In genomic region chr2:239444626-239445625, GRCh38 we compare ENCODE assay signal across 8 cellular contexts. TPM values are rescaled to one million over a fixed set of nuclear protein-coding genes. Genes with fewer than 3 reads are reported as not detected.
A peak's percentile ranks its signal among the peaks of the same experiment; 100 is the strongest.
DNase-seq lines count a peak whose midpoint lies in the region; ATAC-seq and TF ChIP-seq lines count a peak whose summit lies in the region.
"Had no signal": no experiment of that assay in that cellular context is flagged by ENCODE, and none has a peak within 500 bp of the region (broad histone marks: within the 10 kb centered on the region; RNA-seq: fewer than 3 reads in every experiment).

No MANE protein-coding gene starts in this region.

- intact Hi-C loops in sigmoid colon (cut with DNase I): no loop called here

- no peak for TF ChIP-seq POLR2A in sigmoid colon (IDR thresholded peaks at IDR 0.05)

- H3K36me3 ChIP-seq in adipocyte (ENCODE audit: control insufficient read depth, insufficient read depth, low read length, severe bottlenecking): no peaks in the 10 kb centered on the region
- no peaks in the 10 kb centered on the region for H3K36me3 ChIP-seq in sigmoid colon

- ATAC-seq in GM21786 (IDR thresholded peaks at IDR 0.05; ENCODE audit: unreplicated experiment): no peak

- H3K4me3 ChIP-seq in adipocyte (ENCODE audit: low read length) (no peak overlapping the region), sigmoid colon (no peak overlapping the region)

- DNase-seq in LoVo (ENCODE audit: low spot score): peak; percentile 4
- DNase-seq in adipocyte (ENCODE audit: low read depth): peak; percentile 38
- peak; percentile 55 to 76 for DNase-seq in hippocampal formation (lab: John Stamatoyannopoulos, UW)
- DNase-seq in substantia nigra (lab: John Stamatoyannopoulos, UW): peak in 40 of 49 donors; percentile 38 to 87 (median 69)
- DNase-seq in NCI-H82 (lab: John Stamatoyannopoulos, UW): no peak
- no peak for DNase-seq in sigmoid colon
- DNase-seq: activated CD4-positive, alpha-beta T cell treated with anti-CD3 and anti-CD28 coated beads, Interleukin-2, amount 10 ng/mL, durations not matched to agents 24 days and 14 days had no signal

- no peak for TF ChIP-seq EP300 in sigmoid colon (IDR thresholded peaks at IDR 0.05)

- H3K9ac ChIP-seq in adipocyte (ENCODE audit: low read length): peak overlapping the region; percentile 27

- H3K9me3 ChIP-seq in adipocyte (ENCODE audit: control insufficient read depth, low read length) (no peaks in the 10 kb centered on the region), sigmoid colon (no peaks in the 10 kb centered on the region)

- H3K27me3 ChIP-seq in adipocyte (replicated peaks; ENCODE audit: control insufficient read depth, insufficient read depth, low read length) (peaks cover 15% of the 10 kb centered on the region), sigmoid colon (no peaks in the 10 kb centered on the region)

- TF ChIP-seq CTCF in sigmoid colon (IDR thresholded peaks at IDR 0.05): no peak

- WGBS in sigmoid colon, 2 donors: 64 to 77% methylated on average over 20 of the region's 20 CpGs

- H3K4me1 ChIP-seq in adipocyte (ENCODE audit: control insufficient read depth, insufficient read depth, low read length): peaks cover 21% of the 10 kb centered on the region
- H3K4me1 ChIP-seq in sigmoid colon: peaks cover 0 to 32% (median 16%) of the 10 kb centered on the region in 4 donors

- peak overlapping the region; percentile 98 for H3K27ac ChIP-seq in substantia nigra (ENCODE audit: low read depth, low read length, poor library complexity, severe bottlenecking)
- peak overlapping the region in 1 of 4 donors; percentile 41 for H3K27ac ChIP-seq in sigmoid colon

RNA-seq across cellular contexts. Expression of gene HDAC4, which starts 44.1 kb away (rescaled TPM):
- 100 to 1,000 TPM in 3 of 4 donors, 10 to 100 TPM in 1; 77.0 to 196 (median 139) TPM for total RNA-seq in sigmoid colon
- polyA plus RNA-seq in sigmoid colon: 10 to 100 TPM in 1 of 3 donors, 1 to 10 TPM in 2; 1.8 to 16.4 (median 3.0) TPM

Comparison
In these comparisons a context has a peak if more than half of its experiments do, and no peak if none do; other contexts are left out.
1. DNase-seq: peak in LoVo (single experiment), adipocyte (single experiment), hippocampal formation (2 of 2) and substantia nigra (40 of 49); none in NCI-H82 (single experiment) and sigmoid colon (single experiment).